ENCODE assay signal across 1 cellular context in the genomic region with DNA sequence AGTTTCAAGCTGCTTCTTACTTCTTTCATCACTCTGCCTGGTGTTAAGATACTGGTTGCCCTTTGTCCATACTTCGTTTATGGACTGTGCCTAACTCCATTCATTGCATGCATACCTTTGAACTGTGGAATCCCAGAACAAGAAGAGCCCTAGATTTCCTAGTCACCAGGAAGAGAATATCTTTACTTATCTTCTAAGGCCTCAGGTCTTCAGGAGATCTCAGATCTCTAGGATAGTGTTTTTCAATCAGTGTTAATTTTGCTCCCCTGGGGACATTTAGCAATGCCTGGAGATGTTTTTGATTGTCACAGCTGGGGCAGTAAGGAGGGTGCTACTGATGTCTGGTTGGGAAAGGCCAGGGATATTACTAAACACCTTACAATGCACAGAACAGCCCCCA.
TF ChIP-seq lines count a peak whose summit lies in the region.

No MANE protein-coding gene starts in this region.

TF ChIP-seq in H1, 55 proteins besides CTCF, POLR2A, EP300 and RAD21:
- TF ChIP-seq ASH2L (IDR thresholded peaks at IDR 0.05; ENCODE audit: low read length): no peak
- TF ChIP-seq, protein P1, sequence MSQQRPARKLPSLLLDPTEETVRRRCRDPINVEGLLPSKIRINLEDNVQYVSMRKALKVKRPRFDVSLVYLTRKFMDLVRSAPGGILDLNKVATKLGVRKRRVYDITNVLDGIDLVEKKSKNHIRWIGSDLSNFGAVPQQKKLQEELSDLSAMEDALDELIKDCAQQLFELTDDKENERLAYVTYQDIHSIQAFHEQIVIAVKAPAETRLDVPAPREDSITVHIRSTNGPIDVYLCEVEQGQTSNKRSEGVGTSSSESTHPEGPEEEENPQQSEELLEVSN (IDR thresholded peaks at IDR 0.05): no peak
- TF ChIP-seq MAFK (IDR thresholded peaks at IDR 0.05; ENCODE audit: low read depth, low read length): no peak
- no peak for TF ChIP-seq NANOG (IDR thresholded peaks at IDR 0.05; ENCODE audit: insufficient read depth, low read depth, low read length, poor library complexity, severe bottlenecking)
- TF ChIP-seq CHD1 (IDR thresholded peaks at IDR 0.05; ENCODE audit: low read depth, low read length): no peak
- no peak for TF ChIP-seq KDM1A (IDR thresholded peaks at IDR 0.05; ENCODE audit: borderline replicate concordance, low read length)
- TF ChIP-seq KDM4A (IDR thresholded peaks at IDR 0.05; ENCODE audit: low read depth, low read length, severe bottlenecking): no peak
- no peak for TF ChIP-seq POU5F1 (IDR thresholded peaks at IDR 0.05; ENCODE audit: low read depth, low read length)
- TF ChIP-seq SP1 (IDR thresholded peaks at IDR 0.05; ENCODE audit: low read depth, low read length): no peak
- no peak for TF ChIP-seq SAP30 (IDR thresholded peaks at IDR 0.05; ENCODE audit: insufficient read depth, insufficient replicate concordance, low read length)
- TF ChIP-seq SP4 (IDR thresholded peaks at IDR 0.05; ENCODE audit: low read length): no peak
- no peak for TF ChIP-seq CEBPB (IDR thresholded peaks at IDR 0.05; ENCODE audit: low read depth, low read length)
- no peak for TF ChIP-seq SP2 (IDR thresholded peaks at IDR 0.05; ENCODE audit: low read length)
- TF ChIP-seq JUN (IDR thresholded peaks at IDR 0.05; ENCODE audit: low read depth, low read length): no peak
- TF ChIP-seq JUND (IDR thresholded peaks at IDR 0.05; ENCODE audit: low read length): no peak
- TF ChIP-seq TAF7 (optimal IDR thresholded peaks at IDR 0.05; ENCODE audit: borderline replicate concordance, low read depth, low read length): no peak
- no peak for TF ChIP-seq BCL11A (IDR thresholded peaks at IDR 0.05; ENCODE audit: low read depth in 2 of 2, low read length in 2 of 2)
